In genomic region chr22:27543460-27543859, GRCh38 we compare ENCODE assay signal across 2 cellular contexts.
A peak's percentile ranks its signal among the peaks of the same experiment; 100 is the strongest.
TF ChIP-seq lines count a peak whose summit lies in the region.

No MANE protein-coding gene starts in this region.

TF ChIP-seq in HEK293, 187 proteins besides CTCF, POLR2A, EP300 and RAD21:
- TF ChIP-seq ZNF146 (tag by site-specific recombination; IDR thresholded peaks at IDR 0.05) = no peak
- no peak for TF ChIP-seq ZNF280C (tag by site-specific recombination; IDR thresholded peaks at IDR 0.05)
- TF ChIP-seq ZNF660 (tag by site-specific recombination; IDR thresholded peaks at IDR 0.05) = no peak
- TF ChIP-seq ZBTB48 (tag by site-specific recombination; IDR thresholded peaks at IDR 0.05) = no peak
- peak; percentile 67; the same call in 1 of the 2 replicates for TF ChIP-seq WT1 (tag by site-specific recombination; IDR thresholded peaks at IDR 0.05)
- 0 out of 2 replicates have a peak, but pooled peaks have one; percentile 7 for TF ChIP-seq ZIC2 (tag by site-specific recombination; IDR thresholded peaks at IDR 0.05)
- TF ChIP-seq ZNF366 (tag by site-specific recombination; conservative IDR thresholded peaks at IDR 0.05) = peak; percentile 51; the same call in 1 of the 2 replicates
- TF ChIP-seq, protein P1, sequence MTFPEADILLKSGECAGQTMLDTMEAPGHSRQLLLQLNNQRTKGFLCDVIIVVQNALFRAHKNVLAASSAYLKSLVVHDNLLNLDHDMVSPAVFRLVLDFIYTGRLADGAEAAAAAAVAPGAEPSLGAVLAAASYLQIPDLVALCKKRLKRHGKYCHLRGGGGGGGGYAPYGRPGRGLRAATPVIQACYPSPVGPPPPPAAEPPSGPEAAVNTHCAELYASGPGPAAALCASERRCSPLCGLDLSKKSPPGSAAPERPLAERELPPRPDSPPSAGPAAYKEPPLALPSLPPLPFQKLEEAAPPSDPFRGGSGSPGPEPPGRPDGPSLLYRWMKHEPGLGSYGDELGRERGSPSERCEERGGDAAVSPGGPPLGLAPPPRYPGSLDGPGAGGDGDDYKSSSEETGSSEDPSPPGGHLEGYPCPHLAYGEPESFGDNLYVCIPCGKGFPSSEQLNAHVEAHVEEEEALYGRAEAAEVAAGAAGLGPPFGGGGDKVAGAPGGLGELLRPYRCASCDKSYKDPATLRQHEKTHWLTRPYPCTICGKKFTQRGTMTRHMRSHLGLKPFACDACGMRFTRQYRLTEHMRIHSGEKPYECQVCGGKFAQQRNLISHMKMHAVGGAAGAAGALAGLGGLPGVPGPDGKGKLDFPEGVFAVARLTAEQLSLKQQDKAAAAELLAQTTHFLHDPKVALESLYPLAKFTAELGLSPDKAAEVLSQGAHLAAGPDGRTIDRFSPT (tag by site-specific recombination; IDR thresholded peaks at IDR 0.05) = no peak
- 0 out of 2 replicates have a peak, but pooled peaks have one; percentile 23 for TF ChIP-seq ZNF544 (tag by site-specific recombination; IDR thresholded peaks at IDR 0.05)
- TF ChIP-seq ZNF2 (tag by site-specific recombination; IDR thresholded peaks at IDR 0.05) = no peak

TF ChIP-seq in K562, 482 proteins besides CTCF, POLR2A, EP300 and RAD21:
- TF ChIP-seq ZNF263 (CRISPR knock-in tag; IDR thresholded peaks at IDR 0.05; ENCODE audit: borderline replicate concordance) = peak; percentile 85
- TF ChIP-seq, protein P2, sequence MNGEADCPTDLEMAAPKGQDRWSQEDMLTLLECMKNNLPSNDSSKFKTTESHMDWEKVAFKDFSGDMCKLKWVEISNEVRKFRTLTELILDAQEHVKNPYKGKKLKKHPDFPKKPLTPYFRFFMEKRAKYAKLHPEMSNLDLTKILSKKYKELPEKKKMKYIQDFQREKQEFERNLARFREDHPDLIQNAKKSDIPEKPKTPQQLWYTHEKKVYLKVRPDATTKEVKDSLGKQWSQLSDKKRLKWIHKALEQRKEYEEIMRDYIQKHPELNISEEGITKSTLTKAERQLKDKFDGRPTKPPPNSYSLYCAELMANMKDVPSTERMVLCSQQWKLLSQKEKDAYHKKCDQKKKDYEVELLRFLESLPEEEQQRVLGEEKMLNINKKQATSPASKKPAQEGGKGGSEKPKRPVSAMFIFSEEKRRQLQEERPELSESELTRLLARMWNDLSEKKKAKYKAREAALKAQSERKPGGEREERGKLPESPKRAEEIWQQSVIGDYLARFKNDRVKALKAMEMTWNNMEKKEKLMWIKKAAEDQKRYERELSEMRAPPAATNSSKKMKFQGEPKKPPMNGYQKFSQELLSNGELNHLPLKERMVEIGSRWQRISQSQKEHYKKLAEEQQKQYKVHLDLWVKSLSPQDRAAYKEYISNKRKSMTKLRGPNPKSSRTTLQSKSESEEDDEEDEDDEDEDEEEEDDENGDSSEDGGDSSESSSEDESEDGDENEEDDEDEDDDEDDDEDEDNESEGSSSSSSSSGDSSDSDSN (IDR thresholded peaks at IDR 0.05; ENCODE audit: borderline replicate concordance in 1 of 2, low read depth in 2 of 2, low read length in 2 of 2) = no peak
